Comparison of ENCODE assay signal across 1 cellular context in genomic region chr19:6249296-6249695, GRCh38.
TF ChIP-seq lines count a peak whose summit lies in the region.

No MANE protein-coding gene starts in this region.

TF ChIP-seq in GM23338, 12 proteins besides CTCF, POLR2A, EP300 and RAD21 (continued from another document):
- no peak for TF ChIP-seq CREB1 (CRISPR knock-in tag; IDR thresholded peaks at IDR 0.05; ENCODE audit: low read depth)
- no peak for TF ChIP-seq EZH2phosphoT487 (IDR thresholded peaks at IDR 0.05; ENCODE audit: unreplicated experiment)
- no peak for TF ChIP-seq ETS1 (IDR thresholded peaks at IDR 0.05)
- TF ChIP-seq ZNF114 (CRISPR knock-in tag; IDR thresholded peaks at IDR 0.05): no peak
- TF ChIP-seq STAT1 (IDR thresholded peaks at IDR 0.05; ENCODE audit: unreplicated experiment): no peak
- TF ChIP-seq ZNF331 (CRISPR knock-in tag; IDR thresholded peaks at IDR 0.05; ENCODE audit: low read depth): no peak
- TF ChIP-seq POLR2AphosphoS5 (IDR thresholded peaks at IDR 0.05; ENCODE audit: low read depth): no peak
- no peak for TF ChIP-seq EZH2 (IDR thresholded peaks at IDR 0.05; ENCODE audit: low read depth, unreplicated experiment)
TF ChIP-seq in GM23338: peak in this region for 0.
